Comparison of ENCODE assay signal across 8 cellular contexts in genomic region chr6:111872521-111873177, GRCh38. TPM values are rescaled to one million over a fixed set of nuclear protein-coding genes. Genes with fewer than 3 reads are reported as not detected.
DNase-seq lines count a peak whose midpoint lies in the region; ATAC-seq, FAIRE-seq and TF ChIP-seq lines count a peak whose summit lies in the region.

No MANE protein-coding gene starts in this region.

- peak; percentile 50 for DNase-seq in AG10803 (ENCODE audit: low read depth)
- DNase-seq in WERI-Rb-1, result peak; percentile 27
- DNase-seq in bronchial epithelial cell (ENCODE audit: low read depth), result no peak
- peak; percentile 42 for DNase-seq in kidney tubule cell (ENCODE audit: low spot score)
- DNase-seq in stimulated activated CD4-positive, alpha-beta T cell treated with anti-CD3 and anti-CD28 coated beads, Interleukin-2, amount 100 ng/mL, for 4 hours (ENCODE audit: low read depth), result peak; percentile 64
- no peak for DNase-seq in DMS153 treated with DMSO at 0.1 percent for 48 hours (lab: John Stamatoyannopoulos, UW; ENCODE audit: unreplicated experiment)

- H3K9me3 ChIP-seq in WERI-Rb-1 (ENCODE audit: severe bottlenecking), result no peaks in the 10 kb centered on the region

- H3K27me3 ChIP-seq in WERI-Rb-1 (ENCODE audit: insufficient read depth, low read depth, severe bottlenecking), result no peaks in the 10 kb centered on the region
- no peaks in the 10 kb centered on the region for H3K27me3 ChIP-seq in bronchial epithelial cell (ENCODE audit: control insufficient read depth, insufficient read depth, low read length)

- TF ChIP-seq CTCF in AG10803 (conservative IDR thresholded peaks at IDR 0.05; ENCODE audit: low read length), result peak; percentile 7; the same call in 1 of the 2 replicates
- no peak for TF ChIP-seq CTCF in WERI-Rb-1 (IDR thresholded peaks at IDR 0.05; ENCODE audit: low read depth, low read length)
- TF ChIP-seq CTCF in bronchial epithelial cell (IDR thresholded peaks at IDR 0.05; ENCODE audit: insufficient read depth, low read length, severe bottlenecking), result peak; percentile 19

- H3K27ac ChIP-seq in WERI-Rb-1, result peak overlapping the region; percentile 66

- peaks cover 2% of the 10 kb centered on the region; the same call in 1 of the 2 replicates for H3K36me3 ChIP-seq in WERI-Rb-1
- H3K36me3 ChIP-seq in bronchial epithelial cell (ENCODE audit: control insufficient read depth, insufficient read depth, low read length), result no peaks in the 10 kb centered on the region

- FAIRE-seq in bronchial epithelial cell (lab: Jason Lieb, UNC), result no peak

- H3K4me3 ChIP-seq in AG10803 (ENCODE audit: low read length) (peak overlapping the region; percentile 85), WERI-Rb-1 (ENCODE audit: low read depth, low read length) (peak overlapping the region; percentile 89), bronchial epithelial cell (ENCODE audit: low read depth, low read length) (peak overlapping the region; percentile 57)

- ATAC-seq in GM19452 (IDR thresholded peaks at IDR 0.05; ENCODE audit: unreplicated experiment) (peak; percentile 27), HG03558 (IDR thresholded peaks at IDR 0.05; ENCODE audit: extremely low read depth, unreplicated experiment) (peak; percentile 1)

RNA-seq across cellular contexts. Expression of gene FYN, which starts 0.6 kb away (rescaled TPM):
- 38.7 and 75.0 TPM in 2 replicates for total RNA-seq in bronchial epithelial cell

Comparison
In these comparisons a context has a peak if more than half of its experiments do, and no peak if none do; other contexts are left out.
1. DNase-seq: peak in AG10803 (single experiment), WERI-Rb-1 (single experiment), kidney tubule cell (single experiment) and stimulated activated CD4-positive, alpha-beta T cell treated with anti-CD3 and anti-CD28 coated beads, Interleukin-2, amount 100 ng/mL, for 4 hours (single experiment); none in bronchial epithelial cell (single experiment) and DMS153 treated with DMSO at 0.1 percent for 48 hours (single experiment).
2. Peak in every context shown above with its lines, with median percentiles within 50 percentile points of each other: H3K4me3 ChIP-seq.